In the genomic region with DNA sequence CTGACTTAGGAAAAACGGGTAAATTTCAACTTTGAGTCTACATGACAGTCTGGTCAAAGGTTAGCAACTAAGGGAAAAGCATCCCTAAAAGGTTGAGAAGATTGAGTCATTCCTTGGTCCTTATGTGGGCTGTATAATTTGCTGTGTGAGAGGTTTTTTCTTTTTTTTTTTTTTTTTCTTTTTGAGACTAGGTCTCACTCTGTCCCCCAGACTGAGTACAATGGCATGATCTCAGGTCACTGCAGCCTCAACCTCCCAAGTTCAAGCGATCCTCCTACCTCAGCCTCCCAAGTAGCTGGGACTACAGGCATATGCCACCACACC, we compare ENCODE assay signal across 9 cellular contexts.
DNase-seq lines count a peak whose midpoint lies in the region; ATAC-seq, FAIRE-seq and TF ChIP-seq lines count a peak whose summit lies in the region.
"Had no signal": no experiment of that assay in that cellular context is flagged by ENCODE, and none has a peak within 500 bp of the region (broad histone marks: within the 10 kb centered on the region; RNA-seq: fewer than 3 reads in every experiment).

No MANE protein-coding gene starts in this region.

- no peak for DNase-seq in HepG2 (ENCODE audit: low spot score)
- DNase-seq in right lobe of liver, result no peak
- no peak for DNase-seq in adipocyte (ENCODE audit: low read depth)
- DNase-seq in naive B cell, result no peak
- no peak for DNase-seq in ovary
- no peak for DNase-seq in activated gamma-delta T cell treated with Interleukin-2 at 50 U/mL for 16 hours
- DNase-seq: Calu3 had no signal

- peak overlapping the region in 4 of 6 donors; percentile 43 to 89 (median 58) for H3K27ac Mint-ChIP-seq in naive B cell

- H3K9ac ChIP-seq in HepG2 (ENCODE audit: insufficient read depth, low read depth, low read length) (no peak overlapping the region), adipocyte (ENCODE audit: low read length) (peak overlapping the region; percentile 74)

- H3K9me3 Mint-ChIP-seq in naive B cell, result no peaks in the 10 kb centered on the region

- TF ChIP-seq EP300 in HepG2 (IDR thresholded peaks at IDR 0.05; ENCODE audit: low read depth in 2 of 2, low read length in 2 of 2), result no peak
- TF ChIP-seq EP300 in HepG2 (CRISPR knock-in tag; IDR thresholded peaks at IDR 0.05; ENCODE audit: borderline replicate concordance), result no peak
- no peak for TF ChIP-seq EP300 in ovary (IDR thresholded peaks at IDR 0.05)

- no peaks in the 10 kb centered on the region for H4K20me1 ChIP-seq in HepG2 (ENCODE audit: insufficient read depth, low read length)

- H3K4me3 ChIP-seq in HepG2 (replicated peaks in 1 of 3; ENCODE audit: insufficient read depth in 1 of 3, low read depth in 2 of 3, low read length in 3 of 3), result no peak overlapping the region
- H3K4me3 ChIP-seq in right lobe of liver, result no peak overlapping the region
- no peak overlapping the region for H3K4me3 ChIP-seq in adipocyte (ENCODE audit: low read length)
- no peak overlapping the region for H3K4me3 ChIP-seq in ovary

- peaks cover 42 to 55% (median 43%) of the 10 kb centered on the region in 3 donors for H3K4me1 Mint-ChIP-seq in naive B cell

- no peaks in the 10 kb centered on the region for H3K27me3 ChIP-seq in HepG2 (ENCODE audit: control insufficient read depth in 1 of 2, insufficient read depth in 2 of 2, low read length in 2 of 2)
- H3K27me3 ChIP-seq in right lobe of liver, result no peaks in the 10 kb centered on the region
- H3K27me3 ChIP-seq in adipocyte (replicated peaks; ENCODE audit: control insufficient read depth, insufficient read depth, low read length), result no peaks in the 10 kb centered on the region
- no peaks in the 10 kb centered on the region for H3K27me3 ChIP-seq in ovary

- intact Hi-C loops in HepG2 (cut with micrococcal nuclease; ENCODE audit: unreplicated experiment) (no loop called here), right lobe of liver (cut with DNase I) (no loop called here), ovary (cut with DNase I) (no loop called here)

- no peak for FAIRE-seq in HepG2 (lab: Jason Lieb, UNC)

- H3K27ac ChIP-seq in HepG2 (ENCODE audit: extremely low read length, insufficient read depth, low read length) (no peak overlapping the region), right lobe of liver (no peak overlapping the region), ovary (peak overlapping the region in 1 of 2 donors; percentile 27)

- no peaks in the 10 kb centered on the region for H3K79me2 ChIP-seq in HepG2 (ENCODE audit: insufficient read depth, low read length)

- 53% methylated on average over 2 of the region's 2 CpGs for WGBS in HepG2 (ENCODE audit: low lambda C conversion rate)
- 29% methylated on average over 1 of the region's 2 CpGs for WGBS in right lobe of liver (ENCODE audit: insufficient coverage, low coverage, low lambda C conversion rate, missing lambda C conversion rate)
- 71 to 73% (median 73%) methylated on average over 2 of the region's 2 CpGs for WGBS in ovary, 3 donors

- POLR2A ChIA-PET in HepG2 (lab: Yijun Ruan, JAX), result no interaction called here

- CTCF ChIA-PET in HepG2 (lab: Yijun Ruan, JAX; ENCODE audit: low intra/inter-chr PET ratio, low total read pairs), result no interaction called here

- H3K36me3 ChIP-seq in HepG2 (replicated peaks in 1 of 2; ENCODE audit: control insufficient read depth in 1 of 2, insufficient read depth in 2 of 2, low read length in 2 of 2) (no peaks in the 10 kb centered on the region), right lobe of liver (no peaks in the 10 kb centered on the region), adipocyte (ENCODE audit: control insufficient read depth, insufficient read depth, low read length, severe bottlenecking) (no peaks in the 10 kb centered on the region), ovary (no peaks in the 10 kb centered on the region)

- peak overlapping the region in 1 of 8 donors; percentile 36 for H3K4me3 Mint-ChIP-seq in naive B cell

- H3K9me3 ChIP-seq in HepG2 (ENCODE audit: low read length) (no peaks in the 10 kb centered on the region), right lobe of liver (no peaks in the 10 kb centered on the region), adipocyte (ENCODE audit: control insufficient read depth, low read length) (no peaks in the 10 kb centered on the region), ovary (no peaks in the 10 kb centered on the region)

- TF ChIP-seq POLR2A in HepG2 (IDR thresholded peaks at IDR 0.05; ENCODE audit: insufficient read depth in 1 of 2, low read depth in 2 of 2, low read length in 2 of 2) (no peak), right lobe of liver (IDR thresholded peaks at IDR 0.05) (no peak), ovary (IDR thresholded peaks at IDR 0.05) (no peak)

- no TSS peak for BruUV-seq in HepG2 (replicated peaks; lab: Mats Ljungman, UMichigan)

- H3K4me1 ChIP-seq in HepG2 (ENCODE audit: insufficient read depth, low read length) (peaks cover 30% of the 10 kb centered on the region), right lobe of liver (peaks cover 0 to 4% (median 0%) of the 10 kb centered on the region in 4 donors), adipocyte (ENCODE audit: control insufficient read depth, insufficient read depth, low read length) (peaks cover 46% of the 10 kb centered on the region), ovary (ENCODE audit: insufficient read depth) (peaks cover 12% of the 10 kb centered on the region)

- no peak for TF ChIP-seq RAD21 in HepG2 (CRISPR knock-in tag; IDR thresholded peaks at IDR 0.05)

- TF ChIP-seq CTCF in HepG2 (CRISPR knock-in tag; IDR thresholded peaks at IDR 0.05), result no peak
- TF ChIP-seq CTCF in right lobe of liver (IDR thresholded peaks at IDR 0.05), result no peak
- no peak for TF ChIP-seq CTCF in ovary (IDR thresholded peaks at IDR 0.05)

- ATAC-seq in HepG2, result no peak
- no peak for ATAC-seq in right lobe of liver
- ATAC-seq in naive B cell (ENCODE audit: low read depth in 2 of 2), result no peak
- no peak for ATAC-seq in HG02610 (IDR thresholded peaks at IDR 0.05; ENCODE audit: unreplicated experiment)
- no peak for ATAC-seq in HG02884 (IDR thresholded peaks at IDR 0.05; ENCODE audit: unreplicated experiment)

- H2AFZ ChIP-seq in HepG2 (ENCODE audit: low read length), result no peak overlapping the region

- H3K27me3 Mint-ChIP-seq in naive B cell, result no peaks in the 10 kb centered on the region

- H3K4me2 ChIP-seq in HepG2 (ENCODE audit: low read depth, low read length), result no peak overlapping the region

- in situ Hi-C loops in HepG2 (cut with HindIII; ENCODE audit: extremely low pct_ligation_motif_present, low pct_unique_long_range_greater_than_20kb), result no loop called here

- H3K36me3 Mint-ChIP-seq in naive B cell, result no peaks in the 10 kb centered on the region

TF ChIP-seq in HepG2, 621 proteins besides CTCF, POLR2A, EP300 and RAD21:
- TF ChIP-seq, protein P1, sequence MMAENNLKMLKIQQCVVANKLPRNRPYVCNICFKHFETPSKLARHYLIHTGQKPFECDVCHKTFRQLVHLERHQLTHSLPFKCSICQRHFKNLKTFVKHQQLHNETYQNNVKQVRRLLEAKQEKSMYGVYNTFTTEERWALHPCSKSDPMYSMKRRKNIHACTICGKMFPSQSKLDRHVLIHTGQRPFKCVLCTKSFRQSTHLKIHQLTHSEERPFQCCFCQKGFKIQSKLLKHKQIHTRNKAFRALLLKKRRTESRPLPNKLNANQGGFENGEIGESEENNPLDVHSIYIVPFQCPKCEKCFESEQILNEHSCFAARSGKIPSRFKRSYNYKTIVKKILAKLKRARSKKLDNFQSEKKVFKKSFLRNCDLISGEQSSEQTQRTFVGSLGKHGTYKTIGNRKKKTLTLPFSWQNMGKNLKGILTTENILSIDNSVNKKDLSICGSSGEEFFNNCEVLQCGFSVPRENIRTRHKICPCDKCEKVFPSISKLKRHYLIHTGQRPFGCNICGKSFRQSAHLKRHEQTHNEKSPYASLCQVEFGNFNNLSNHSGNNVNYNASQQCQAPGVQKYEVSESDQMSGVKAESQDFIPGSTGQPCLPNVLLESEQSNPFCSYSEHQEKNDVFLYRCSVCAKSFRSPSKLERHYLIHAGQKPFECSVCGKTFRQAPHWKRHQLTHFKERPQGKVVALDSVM (CRISPR knock-in tag; IDR thresholded peaks at IDR 0.05), result peak; percentile 57
- no peak for TF ChIP-seq ELF4 (CRISPR knock-in tag; IDR thresholded peaks at IDR 0.05; ENCODE audit: borderline replicate concordance)
- no peak for TF ChIP-seq ZNF563 (CRISPR knock-in tag; IDR thresholded peaks at IDR 0.05)
